15 cellular contexts compared by ENCODE assay signal in the genomic region with DNA sequence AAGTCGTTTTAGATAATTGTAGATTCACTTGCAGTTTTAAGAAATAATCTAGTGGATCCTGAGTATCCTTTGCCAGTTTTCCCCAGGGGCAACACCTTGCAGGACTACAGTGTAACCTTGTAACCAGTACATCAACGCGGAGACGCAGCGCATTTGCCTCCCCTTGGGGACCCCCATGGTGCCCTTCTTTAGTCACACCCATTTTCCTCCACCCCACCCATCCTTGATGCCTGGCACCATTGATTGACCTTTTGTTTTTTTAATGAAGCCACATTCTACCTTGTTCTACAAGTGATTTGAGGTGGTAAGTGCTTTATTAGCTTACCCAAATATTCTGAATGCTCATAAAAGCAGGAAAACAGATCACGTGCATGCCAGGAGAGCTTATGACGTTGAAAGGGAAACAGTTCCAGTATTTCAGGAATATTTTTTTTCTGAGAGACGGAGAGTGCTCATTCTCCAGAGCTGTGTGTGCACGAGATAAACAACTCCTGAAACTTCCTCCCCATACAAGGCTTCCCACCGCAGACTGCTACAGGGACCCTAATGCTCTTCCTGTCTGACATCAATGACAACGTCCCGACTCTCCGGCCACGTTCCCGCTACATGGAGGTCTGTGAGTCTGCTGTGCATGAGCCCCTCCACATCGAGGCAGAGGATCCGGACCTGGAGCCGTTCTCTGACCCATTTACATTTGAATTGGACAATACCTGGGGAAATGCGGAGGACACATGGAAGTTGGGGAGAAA. TPM values are rescaled to one million over a fixed set of nuclear protein-coding genes. Genes with fewer than 3 reads are reported as not detected.
DNase-seq lines count a peak whose midpoint lies in the region; TF ChIP-seq lines count a peak whose summit lies in the region.
"Had no signal": no experiment of that assay in that cellular context is flagged by ENCODE, and none has a peak within 500 bp of the region (broad histone marks: within the 10 kb centered on the region; RNA-seq: fewer than 3 reads in every experiment).

No MANE protein-coding gene starts in this region.

- H2BK120ac ChIP-seq in trophoblast cell (ENCODE audit: insufficient read depth, low read length, poor library complexity) = no peak overlapping the region

- no peak overlapping the region for H2BK5ac ChIP-seq in trophoblast cell (ENCODE audit: low read depth, low read length, poor library complexity)

- H3K14ac ChIP-seq in trophoblast cell (ENCODE audit: low read length) = no peak overlapping the region

- no peaks in the 10 kb centered on the region for H3K9me3 ChIP-seq in iPS-18a (ENCODE audit: control insufficient read depth, low read depth, low read length)
- H3K9me3 ChIP-seq in trophoblast cell (ENCODE audit: insufficient read depth, low read depth, low read length) = no peaks in the 10 kb centered on the region
- H3K9me3 ChIP-seq in osteoblast (ENCODE audit: low read depth, low read length) = no peaks in the 10 kb centered on the region
- H3K9me3 ChIP-seq: BLaER1, gastroesophageal sphincter had no signal

- H3K23ac ChIP-seq in trophoblast cell (ENCODE audit: low read length) = no peak overlapping the region

- peak overlapping the region; percentile 66 for H3K4me2 ChIP-seq in trophoblast cell (ENCODE audit: low read length)
- H3K4me2 ChIP-seq in osteoblast (ENCODE audit: insufficient read depth, low read length) = no peak overlapping the region
- H3K4me2 ChIP-seq: BLaER1 had no signal

- peaks cover 30% of the 10 kb centered on the region for H3K27me3 Mint-ChIP-seq in HFFc6 (ENCODE audit: insufficient read depth)
- H3K27me3 Mint-ChIP-seq: activated naive CD8-positive, alpha-beta T cell had no signal

- H3K36me3 ChIP-seq in iPS-18a (ENCODE audit: control insufficient read depth, low read depth, low read length) (no peaks in the 10 kb centered on the region), trophoblast cell (ENCODE audit: control insufficient read depth in 1 of 2, insufficient read depth in 2 of 2, low read length in 2 of 2) (no peaks in the 10 kb centered on the region), osteoblast (ENCODE audit: insufficient read depth, low read length) (no peaks in the 10 kb centered on the region)
- H3K36me3 ChIP-seq: BLaER1 had no signal

- no peaks in the 10 kb centered on the region for H3K36me3 Mint-ChIP-seq in HFFc6 (ENCODE audit: low read depth)

- DNase-seq in HFFc6 = no peak
- DNase-seq in UCSD-AML1 (lab: John Stamatoyannopoulos, UW; ENCODE audit: unreplicated experiment) = peak; percentile 46
- peak in 1 of 2 donors; percentile 35 for DNase-seq in trophoblast cell
- no peak for DNase-seq in caudate nucleus (lab: John Stamatoyannopoulos, UW)
- no peak for DNase-seq in posterior cingulate gyrus
- no peak for DNase-seq in osteoblast (ENCODE audit: insufficient read length, low spot score, missing footprints)
- DNase-seq: activated CD4-positive, alpha-beta T cell treated with anti-CD3 and anti-CD28 coated beads, Interleukin-2, amount 50 U/mL, for 1 hour; activated T-cell treated with anti-CD3 and anti-CD28 coated beads, Interleukin-2, amount 50 U/mL, for 24 hours; NCI-H1417 treated with DMSO at 0.1 percent for 48 hours had no signal

- H3K9ac ChIP-seq in iPS-18a (ENCODE audit: low read length) (peak overlapping the region; percentile 28), trophoblast cell (ENCODE audit: low read length) (no peak overlapping the region)
- H3K9ac ChIP-seq: BLaER1 had no signal

- H4K20me1 ChIP-seq in osteoblast (ENCODE audit: insufficient read depth, low read length) = no peaks in the 10 kb centered on the region
- H4K20me1 ChIP-seq: BLaER1 had no signal

- intact Hi-C loops in posterior cingulate gyrus (cut with DNase I) = no loop called here

- H3K4me1 ChIP-seq in iPS-18a (ENCODE audit: control insufficient read depth, low read depth, low read length) = peaks cover 6% of the 10 kb centered on the region
- peaks cover 0 to 12% of the 10 kb centered on the region in 2 experiments for H3K4me1 ChIP-seq in trophoblast cell (ENCODE audit: control insufficient read depth in 1 of 2, insufficient read depth in 2 of 2, low read length in 2 of 2)
- H3K4me1 ChIP-seq in osteoblast (ENCODE audit: insufficient read depth, low read length) = no peaks in the 10 kb centered on the region
- H3K4me1 ChIP-seq: BLaER1 had no signal

- no peak overlapping the region for H3K4ac ChIP-seq in trophoblast cell (ENCODE audit: low read depth, low read length)

- peak overlapping the region; percentile 5 for H4K8ac ChIP-seq in trophoblast cell (ENCODE audit: low read depth, low read length)

- H3K27ac ChIP-seq in iPS-18a (ENCODE audit: low read length) (no peak overlapping the region), trophoblast cell (ENCODE audit: low read depth, low read length) (no peak overlapping the region), caudate nucleus (ENCODE audit: low read depth, low read length) (no peak overlapping the region), osteoblast (ENCODE audit: low read depth, low read length) (no peak overlapping the region)
- H3K27ac ChIP-seq: BLaER1, gastroesophageal sphincter had no signal

- H2AK5ac ChIP-seq in trophoblast cell (ENCODE audit: low read length) = no peak overlapping the region

- H3K27ac Mint-ChIP-seq in HFFc6 = no peak overlapping the region
- H3K27ac Mint-ChIP-seq: activated naive CD8-positive, alpha-beta T cell; activated T-cell treated with anti-CD3 and anti-CD28 coated beads, Interleukin-2, amount 50 U/mL, for 24 hours; stimulated activated naive CD8-positive, alpha-beta T cell treated with anti-CD3 and anti-CD28 coated beads, Interleukin-15, Interleukin-2, amounts not matched to agents 100 ng/mL and 50 ng/mL, for 24 hours; T-helper 2 cell treated with Interferon-gamma antibody and Interleukin-4, amounts not matched to agents 5 μg/mL and 100 μg/mL, for 36 hours had no signal

- H2AFZ ChIP-seq in trophoblast cell (ENCODE audit: insufficient read depth, low read length, poor library complexity) (peak overlapping the region; percentile 61), osteoblast (ENCODE audit: low read length) (no peak overlapping the region)

- no peaks in the 10 kb centered on the region for H3K27me3 ChIP-seq in iPS-18a (ENCODE audit: control insufficient read depth, insufficient read depth, low read length)
- no peaks in the 10 kb centered on the region for H3K27me3 ChIP-seq in trophoblast cell (ENCODE audit: insufficient read depth, low read length)
- H3K27me3 ChIP-seq in osteoblast (ENCODE audit: insufficient read depth, low read length) = no peaks in the 10 kb centered on the region
- H3K27me3 ChIP-seq: BLaER1 had no signal

- no peaks in the 10 kb centered on the region for H3K79me1 ChIP-seq in trophoblast cell (ENCODE audit: low read length)

- no peak overlapping the region for H4K12ac ChIP-seq in trophoblast cell (ENCODE audit: low read depth, low read length)

- H3K18ac ChIP-seq in trophoblast cell (ENCODE audit: low read length) = no peak overlapping the region

- H3K4me3 Mint-ChIP-seq in HFFc6 = peak overlapping the region; percentile 4; the same call in 1 of the 2 replicates
- H3K4me3 Mint-ChIP-seq: activated naive CD8-positive, alpha-beta T cell; activated T-cell treated with anti-CD3 and anti-CD28 coated beads, Interleukin-2, amount 50 U/mL, for 24 hours; stimulated activated naive CD8-positive, alpha-beta T cell treated with anti-CD3 and anti-CD28 coated beads, Interleukin-15, Interleukin-2, amounts not matched to agents 100 ng/mL and 50 ng/mL, for 24 hours; T-helper 2 cell treated with Interferon-gamma antibody and Interleukin-4, amounts not matched to agents 5 μg/mL and 100 μg/mL, for 36 hours had no signal

- no peak overlapping the region for H2BK12ac ChIP-seq in trophoblast cell (ENCODE audit: low read length)

- WGBS in trophoblast cell (ENCODE audit: extremely low coverage, insufficient coverage, insufficient read length) = no CpG with 5 or more reads among the region's 19 CpGs

- peaks cover 30% of the 10 kb centered on the region for H3K4me1 Mint-ChIP-seq in HFFc6 (ENCODE audit: low read depth)

- no peak for TF ChIP-seq CTCF in HFFc6 (IDR thresholded peaks at IDR 0.05)
- no peak for TF ChIP-seq CTCF in osteoblast (IDR thresholded peaks at IDR 0.05; ENCODE audit: extremely low read depth, low read depth, low read length)

- H3K4me3 ChIP-seq in iPS-18a (ENCODE audit: low read length) (peak overlapping the region; percentile 43), trophoblast cell (ENCODE audit: low read depth, low read length) (no peak overlapping the region), osteoblast (ENCODE audit: insufficient read depth, low read length) (no peak overlapping the region)
- H3K4me3 ChIP-seq: BLaER1 had no signal

- no peaks in the 10 kb centered on the region for H3K79me2 ChIP-seq in trophoblast cell (ENCODE audit: control insufficient read depth, insufficient read depth, low read length, poor library complexity)
- H3K79me2 ChIP-seq in osteoblast (ENCODE audit: insufficient read depth, low read length) = no peaks in the 10 kb centered on the region

- no peak overlapping the region for H4K91ac ChIP-seq in trophoblast cell (ENCODE audit: low read depth, low read length)

- no peaks in the 10 kb centered on the region for H3K9me3 Mint-ChIP-seq in HFFc6
- H3K9me3 Mint-ChIP-seq: activated T-cell treated with anti-CD3 and anti-CD28 coated beads, Interleukin-2, amount 50 U/mL, for 24 hours; stimulated activated naive CD8-positive, alpha-beta T cell treated with anti-CD3 and anti-CD28 coated beads, Interleukin-15, Interleukin-2, amounts not matched to agents 100 ng/mL and 50 ng/mL, for 24 hours; T-helper 2 cell treated with Interferon-gamma antibody and Interleukin-4, amounts not matched to agents 5 μg/mL and 100 μg/mL, for 36 hours had no signal

RNA-seq across cellular contexts. Expression of a gene that starts 35.7 kb away (rescaled TPM):
- total RNA-seq in HFFc6 (2021; fragmentation: NEBNext Ultra II Directional; extraction: Animal tissue kit (Norgen Biotek cat#: 25700)) = under 1 TPM in 2 of 6 experiments, not detected in 4; 0.17 to 0.27 TPM
- polyA plus RNA-seq in trophoblast cell (2013) = 0.23 and 0.29 TPM in 2 replicates
- under 0.01 and 0.29 TPM in 2 replicates for total RNA-seq in osteoblast

RNA-seq across cellular contexts. Expression of a gene that starts 53.7 kb away (rescaled TPM):
- 10 to 100 TPM; 16.6 to 20.0 (median 18.6) TPM for total RNA-seq in HFFc6 (2021; fragmentation: NEBNext Ultra II Directional; extraction: Animal tissue kit (Norgen Biotek cat#: 25700))
- 8.5 and 8.9 TPM in 2 replicates for polyA plus RNA-seq in trophoblast cell (2013)
- total RNA-seq in osteoblast = 5.8 and 5.9 TPM in 2 replicates

RNA-seq across cellular contexts. Expression of a gene that starts 53.8 kb away (rescaled TPM):
- total RNA-seq in HFFc6 (2021; fragmentation: NEBNext Ultra II Directional; extraction: Animal tissue kit (Norgen Biotek cat#: 25700)) = 1 to 10 TPM; 5.6 to 6.8 (median 6.2) TPM
- polyA plus RNA-seq in trophoblast cell (2013) = 3.3 and 3.8 TPM in 2 replicates
- 8.0 and 8.8 TPM in 2 replicates for total RNA-seq in osteoblast
